ENCODE assay signal across 8 cellular contexts in genomic region chr16:24731722-24732419, GRCh38. TPM values are rescaled to one million over a fixed set of nuclear protein-coding genes. Genes with fewer than 3 reads are reported as not detected.
A peak's percentile ranks its signal among the peaks of the same experiment; 100 is the strongest.
DNase-seq lines count a peak whose midpoint lies in the region; ATAC-seq, FAIRE-seq and TF ChIP-seq lines count a peak whose summit lies in the region.

No MANE protein-coding gene starts in this region.

- H3K9me3 ChIP-seq in A549 (no peaks in the 10 kb centered on the region), endocrine pancreas (ENCODE audit: control insufficient read depth, low read length) (no peaks in the 10 kb centered on the region), muscle layer of duodenum (ENCODE audit: control insufficient read depth in 1 of 2, low read length in 2 of 2) (no peaks in the 10 kb centered on the region)

- ATAC-seq in A549 (no peak), HG02970 (IDR thresholded peaks at IDR 0.05; ENCODE audit: low FRiP score, unreplicated experiment) (no peak)

- H3K4me2 ChIP-seq in A549 = peak overlapping the region; percentile 87

- POLR2A ChIA-PET in A549 (lab: Yijun Ruan, JAX) (no interaction called here), GM10248 (lab: Yijun Ruan, JAX) (no interaction called here)

- CTCF ChIA-PET in A549 (lab: Yijun Ruan, JAX) (interaction anchor here (1.1 to 1.2 kb wide), 2 partner anchors 12 to 76 kb away, joined by 3 to 5 read pairs; no protein-coding TSS in a partner anchor), GM10248 (lab: Yijun Ruan, JAX) (interaction anchor here (0.8 to 1.3 kb wide), 2 partner anchors 10 to 13 kb away, joined by 3 to 5 read pairs; no protein-coding TSS in a partner anchor)

- no peaks in the 10 kb centered on the region for H3K36me3 ChIP-seq in endocrine pancreas (ENCODE audit: control insufficient read depth, insufficient read depth, low read length)
- peaks cover 0 to 15% of the 10 kb centered on the region in 2 donors for H3K36me3 ChIP-seq in muscle layer of duodenum (ENCODE audit: control insufficient read depth in 1 of 2, insufficient read depth in 2 of 2, low read length in 2 of 2)

- H3K4me1 ChIP-seq in A549 = peaks cover 37% of the 10 kb centered on the region
- peaks cover 26% of the 10 kb centered on the region for H3K4me1 ChIP-seq in endocrine pancreas (ENCODE audit: control insufficient read depth, insufficient read depth, low read length)
- H3K4me1 ChIP-seq in muscle layer of duodenum (ENCODE audit: control insufficient read depth in 1 of 2, insufficient read depth in 2 of 2, low read length in 2 of 2) = peaks cover 7 to 60% of the 10 kb centered on the region in 2 donors

- TF ChIP-seq CTCF in A549 (IDR thresholded peaks at IDR 0.05) (no peak), LNCaP clone FGC (IDR thresholded peaks at IDR 0.05; ENCODE audit: control insufficient read depth, extremely low read depth, insufficient read depth) (no peak), GM10248 (IDR thresholded peaks at IDR 0.05; ENCODE audit: control extremely low read depth, extremely low read depth, low read depth, missing control alignments) (no peak)

- no peak for TF ChIP-seq POLR2A in A549 (IDR thresholded peaks at IDR 0.05; ENCODE audit: low read length)

- FAIRE-seq in A549 (lab: Jason Lieb, UNC) = no peak

- no peak for TF ChIP-seq RAD21 in A549 (conservative IDR thresholded peaks at IDR 0.05 in 1 of 2, IDR thresholded peaks at IDR 0.05 in 1 of 2)

- DNase-seq in A549 (ENCODE audit: low read depth in 1 of 2, low spot score in 1 of 2) (no peak), LNCaP clone FGC (ENCODE audit: low read depth) (no peak), NK-92 (lab: John Stamatoyannopoulos, UW; ENCODE audit: unreplicated experiment) (no peak), GM10248 (ENCODE audit: extremely low spot score) (no peak)
- no peak for DNase-seq in stimulated activated CD4-positive, alpha-beta T cell treated with anti-CD3 and anti-CD28 coated beads, Interleukin-2, amount 100 ng/mL, for 24 hours

- no peak for TF ChIP-seq EP300 in A549 (IDR thresholded peaks at IDR 0.05)

- H3K9ac ChIP-seq in endocrine pancreas (ENCODE audit: control insufficient read depth, insufficient read depth, low read length) = no peak overlapping the region

- peak overlapping the region in 1 of 2 experiments; percentile 3; a peak in 1 of 6 replicates for H3K27ac ChIP-seq in A549
- peak overlapping the region; percentile 60 for H3K27ac ChIP-seq in muscle layer of duodenum (ENCODE audit: low read length)

- no peaks in the 10 kb centered on the region for H3K27me3 ChIP-seq in endocrine pancreas (ENCODE audit: control insufficient read depth, insufficient read depth, low read length)
- H3K27me3 ChIP-seq in muscle layer of duodenum (ENCODE audit: low read depth, low read length) = no peaks in the 10 kb centered on the region

- 69% methylated on average over 8 of the region's 8 CpGs for WGBS in A549 (ENCODE audit: missing lambda C conversion rate)

- H3K4me3 ChIP-seq in A549 (no peak overlapping the region), LNCaP clone FGC (ENCODE audit: low read depth, low read length) (peak overlapping the region; percentile 87), endocrine pancreas (ENCODE audit: control insufficient read depth, insufficient read depth, low read length) (peak overlapping the region; percentile 96), muscle layer of duodenum (ENCODE audit: low read depth in 1 of 2, low read length in 2 of 2) (peak overlapping the region; percentile 82 to 86)

TF ChIP-seq in A549, 52 proteins besides CTCF, POLR2A, EP300 and RAD21:
- TF ChIP-seq BHLHE40 (IDR thresholded peaks at IDR 0.05; ENCODE audit: low read depth, low read length) = no peak
- no peak for TF ChIP-seq GATA3 (IDR thresholded peaks at IDR 0.05; ENCODE audit: borderline replicate concordance)
- TF ChIP-seq SMC3 (IDR thresholded peaks at IDR 0.05) = no peak
- no peak for TF ChIP-seq JUN (IDR thresholded peaks at IDR 0.05)
- TF ChIP-seq HOXB13 (CRISPR knock-in tag; IDR thresholded peaks at IDR 0.05; ENCODE audit: low read depth) = no peak

RNA-seq across cellular contexts. Expression of gene TNRC6A, which starts 2.4 kb away (rescaled TPM):
- polyA plus RNA-seq in A549 (2011; rRNA removed) (51.6 and 61.2 TPM in 2 replicates), A549 (2017; fragmentation: RNase III; extraction: RNeasy Plus Mini Kit Qiagen cat#74134 plus additional on column Dnase treatment) (26.7 to 28.8 TPM (median 27.9 TPM) in 3 replicates)
- polyA plus RNA-seq in A549 (2012; cell fraction: cytosol; rRNA removed) = 27.0 and 30.6 TPM in 2 replicates
- polyA plus RNA-seq in A549 (2012; cell fraction: nucleus; rRNA removed) = 77.1 and 86.0 TPM in 2 replicates
- polyA minus RNA-seq in A549 (2011; rRNA and poly(A)+ RNA removed) = 104 and 125 TPM in 2 replicates
